ENCODE assay signal across 8 cellular contexts in the genomic region with DNA sequence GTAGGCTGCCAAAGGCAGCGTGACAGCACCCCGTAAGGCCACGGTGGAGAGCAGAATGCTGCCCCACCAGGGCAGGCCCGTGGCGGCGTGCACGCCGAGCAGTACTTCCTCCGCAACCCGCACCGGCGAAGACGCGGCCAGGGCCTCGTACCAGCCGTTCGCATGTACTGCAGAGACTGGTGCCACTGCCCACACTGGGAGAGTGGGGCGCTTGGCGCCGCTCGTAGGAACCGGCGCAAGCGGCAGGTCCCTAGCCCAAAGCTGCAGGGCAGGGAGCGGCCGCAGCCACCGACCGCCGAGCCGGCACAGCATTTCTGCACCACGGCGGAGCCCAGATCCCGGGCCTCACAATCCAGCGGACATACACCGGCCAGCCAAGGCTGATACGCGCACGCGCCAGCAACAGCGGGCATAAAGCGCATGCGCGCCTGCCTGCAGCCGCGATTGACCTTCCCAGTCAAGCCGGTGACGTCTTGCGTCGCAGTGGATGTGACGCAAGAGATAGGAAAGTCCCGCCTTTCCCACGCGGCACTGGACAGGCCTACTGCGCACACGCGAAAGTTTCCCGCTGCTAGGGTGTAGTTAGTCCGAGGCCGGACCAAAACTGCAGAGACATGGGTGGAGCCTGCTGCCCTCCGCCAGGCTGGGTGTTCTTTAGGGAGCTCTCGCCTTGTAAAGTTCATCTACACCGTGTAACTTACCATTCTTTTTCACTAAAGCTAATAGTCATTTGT. TPM values are rescaled to one million over a fixed set of nuclear protein-coding genes. Genes with fewer than 3 reads are reported as not detected.
DNase-seq lines count a peak whose midpoint lies in the region; ATAC-seq, FAIRE-seq and TF ChIP-seq lines count a peak whose summit lies in the region.

A gene with protein sequence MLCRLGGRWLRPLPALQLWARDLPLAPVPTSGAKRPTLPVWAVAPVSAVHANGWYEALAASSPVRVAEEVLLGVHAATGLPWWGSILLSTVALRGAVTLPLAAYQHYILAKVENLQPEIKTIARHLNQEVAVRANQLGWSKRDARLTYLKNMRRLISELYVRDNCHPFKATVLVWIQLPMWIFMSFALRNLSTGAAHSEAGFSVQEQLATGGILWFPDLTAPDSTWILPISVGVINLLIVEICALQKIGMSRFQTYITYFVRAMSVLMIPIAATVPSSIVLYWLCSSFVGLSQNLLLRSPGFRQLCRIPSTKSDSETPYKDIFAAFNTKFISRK (minus strand): TSS at position 379 of the 734 bp plus-strand sequence. CDS start 67 bp downstream, at position 312.

- POLR2A ChIA-PET in IMR-90 (lab: Charles Lee; ENCODE audit: unreplicated experiment) (no interaction called here), endothelial cell of umbilical vein (lab: Charles Lee) (interaction anchor here (0.8 kb wide), 1 partner anchor 188 kb away, joined by 4 read pairs; no protein-coding TSS in a partner anchor)

- H3K79me1 ChIP-seq in IMR-90 (ENCODE audit: low read depth in 1 of 2, low read length in 2 of 2): peaks cover 13 to 26% of the 10 kb centered on the region in 2 experiments

- H2AFZ ChIP-seq in IMR-90 (replicated peaks; ENCODE audit: low read length, poor library complexity) (peak within 1 kb of the TSS; percentile 95), endothelial cell of umbilical vein (ENCODE audit: low read depth, low read length) (peak within 1 kb of the TSS; percentile 74)

- peak within 1 kb of the TSS; percentile 64 for H3K4ac ChIP-seq in IMR-90 (ENCODE audit: low read depth, low read length)

- peak within 1 kb of the TSS; percentile 63 for H3K9ac ChIP-seq in IMR-90 (ENCODE audit: low read depth, low read length)
- H3K9ac ChIP-seq in endothelial cell of umbilical vein (replicated peaks; ENCODE audit: extremely low read depth, insufficient read depth, low read length): peak within 1 kb of the TSS; percentile 88

- H2BK120ac ChIP-seq in IMR-90 (ENCODE audit: low read depth, low read length): peak within 1 kb of the TSS; percentile 17; the same call in 1 of the 2 replicates

- peak within 1 kb of the TSS; percentile 31; the same call in 1 of the 2 replicates for H2AK5ac ChIP-seq in IMR-90 (ENCODE audit: low read depth, low read length)

- H3K23ac ChIP-seq in IMR-90 (ENCODE audit: low read depth, low read length): peak within 1 kb of the TSS; percentile 86

- H3K4me3 ChIP-seq in IMR-90 (ENCODE audit: insufficient read depth, low read depth, low read length) (peak within 1 kb of the TSS; percentile 66), endothelial cell of umbilical vein (replicated peaks in 1 of 3; ENCODE audit: insufficient read depth in 1 of 3, low read depth in 1 of 3, low read length in 3 of 3) (peak within 1 kb of the TSS; percentile 34 to 87 (median 67))

- peak within 1 kb of the TSS; percentile 38 for H3K18ac ChIP-seq in IMR-90 (ENCODE audit: low read depth, low read length)

- H4K91ac ChIP-seq in IMR-90 (ENCODE audit: insufficient read depth, low read depth, low read length): peak within 1 kb of the TSS; percentile 67

- H3K36me3 ChIP-seq in IMR-90 (ENCODE audit: control insufficient read depth, insufficient read depth, low read length): no peaks in the 10 kb centered on the region
- H3K36me3 ChIP-seq in endothelial cell of umbilical vein (ENCODE audit: control insufficient read depth in 2 of 2, extremely low read depth in 1 of 2, insufficient read depth in 2 of 2, low read length in 2 of 2): peaks cover 0 to 9% of the 10 kb centered on the region in 2 experiments

- peak within 1 kb of the TSS; percentile 81 for H2AK9ac ChIP-seq in IMR-90 (replicated peaks; ENCODE audit: low read depth, low read length, poor library complexity)

- peak within 1 kb of the TSS; percentile 87 to 94 for H4K8ac ChIP-seq in IMR-90 (ENCODE audit: low read depth in 2 of 2, low read length in 2 of 2)

- H4K20me1 ChIP-seq in IMR-90 (ENCODE audit: insufficient read depth, low read length) (no peaks in the 10 kb centered on the region), endothelial cell of umbilical vein (replicated peaks; ENCODE audit: control insufficient read depth, extremely low read depth, insufficient read depth, low read length) (no peaks in the 10 kb centered on the region)

- peak within 1 kb of the TSS; percentile 75 for H3K56ac ChIP-seq in IMR-90 (ENCODE audit: extremely low read depth, insufficient read depth, low read length)

- H3K79me2 ChIP-seq in endothelial cell of umbilical vein (ENCODE audit: control insufficient read depth, insufficient read depth, low read length): peaks cover 8% of the 10 kb centered on the region

- H3K4me1 ChIP-seq in IMR-90 (ENCODE audit: control insufficient read depth, insufficient read depth, low read length) (no peaks in the 10 kb centered on the region; the same call in 1 of the 2 replicates), endothelial cell of umbilical vein (ENCODE audit: control insufficient read depth, extremely low read depth, insufficient read depth, low read length) (peaks cover 15% of the 10 kb centered on the region)

- peak within 1 kb of the TSS; percentile 83 for H3K14ac ChIP-seq in IMR-90 (replicated peaks; ENCODE audit: low read depth, low read length)

- peak within 1 kb of the TSS; percentile 88 for H4K5ac ChIP-seq in IMR-90 (ENCODE audit: low read depth, low read length)

- TF ChIP-seq POLR2A in IMR-90 (IDR thresholded peaks at IDR 0.05; ENCODE audit: low read depth, low read length): peak; percentile 65
- peak; percentile 92 for TF ChIP-seq POLR2A in endothelial cell of umbilical vein (IDR thresholded peaks at IDR 0.05; ENCODE audit: low read depth, low read length)

- WGBS in IMR-90 (ENCODE audit: extremely low coverage in 2 of 2, insufficient read length in 1 of 2), 2 experiments: 2% methylated on average over 26 of the region's 62 CpGs; no CpG with 5 or more reads in 1 of the 2 experiments

- FAIRE-seq in endothelial cell of umbilical vein (lab: Jason Lieb, UNC): peak; percentile 90

- intact Hi-C loops in IMR-90 (cut with micrococcal nuclease) (loop anchor here (1.0 to 5.0 kb wide), 2 partner anchors 188 to 238 kb away; no protein-coding TSS in a partner anchor), endothelial cell of umbilical vein (cut with micrococcal nuclease) (loop anchor here (1.0 to 2.0 kb wide), 2 partner anchors 95 to 188 kb away; no protein-coding TSS in a partner anchor)

- peak; percentile 89 for ATAC-seq in GM21528 (IDR thresholded peaks at IDR 0.05; ENCODE audit: low FRiP score, unreplicated experiment)
- peak; percentile 91 for ATAC-seq in IMR-90 (ENCODE audit: low read depth)

- H3K9me3 ChIP-seq in IMR-90 (ENCODE audit: control insufficient read depth, insufficient read depth, low read length) (no peaks in the 10 kb centered on the region), endothelial cell of umbilical vein (replicated peaks; ENCODE audit: control insufficient read depth, insufficient read depth, low read length) (no peaks in the 10 kb centered on the region)

- 0 out of 3 replicates have a peak within 1 kb of the TSS, but pooled peaks have one; percentile 6 for H2BK15ac ChIP-seq in IMR-90 (ENCODE audit: low read depth, low read length)

- CTCF ChIA-PET in IMR-90 (lab: Yijun Ruan, JAX) (no interaction called here), endothelial cell of umbilical vein (lab: Charles Lee) (interaction anchor here (1.0 kb wide), 2 partner anchors 186 to 188 kb away, joined by 3 to 8 read pairs; no protein-coding TSS in a partner anchor)

- no peaks in the 10 kb centered on the region for H3K27me3 ChIP-seq in IMR-90 (ENCODE audit: control insufficient read depth, insufficient read depth, low read length)
- H3K27me3 ChIP-seq in endothelial cell of umbilical vein (ENCODE audit: control insufficient read depth in 2 of 2, insufficient read depth in 2 of 2, low read length in 2 of 2): no peaks in the 10 kb centered on the region

- H2BK5ac ChIP-seq in IMR-90 (ENCODE audit: low read depth, low read length, poor library complexity, severe bottlenecking): peak within 1 kb of the TSS; percentile 63

- no peak for TF ChIP-seq CTCF in IMR-90 (conservative IDR thresholded peaks at IDR 0.05; ENCODE audit: low read depth, low read length)
- no peak for TF ChIP-seq CTCF in endothelial cell of umbilical vein (IDR thresholded peaks at IDR 0.05; ENCODE audit: extremely low read depth in 1 of 2, insufficient read depth in 1 of 2, low read depth in 1 of 2, low read length in 2 of 2)

- H2BK20ac ChIP-seq in IMR-90 (ENCODE audit: low read depth, low read length): no peak within 1 kb of the TSS

- H3K9me1 ChIP-seq in IMR-90 (ENCODE audit: insufficient read depth, low read length) (no peaks in the 10 kb centered on the region), endothelial cell of umbilical vein (replicated peaks; ENCODE audit: control insufficient read depth, extremely low read depth, insufficient read depth, low read length) (no peaks in the 10 kb centered on the region)

- TSS peak; percentile 30 for BruUV-seq in IMR-90 (replicated peaks; lab: Mats Ljungman, UMichigan)
- BruUV-seq in endothelial cell of umbilical vein (replicated peaks; lab: Mats Ljungman, UMichigan): no TSS peak

- dilution Hi-C loops in IMR-90 (cut with HindIII; ENCODE audit: low sequenced_read_pairs, unreplicated experiment) (no loop called here), endothelial cell of umbilical vein (cut with MboI; ENCODE audit: extremely low pct_ligation_motif_present, low sequenced_read_pairs) (no loop called here)

- TF ChIP-seq RAD21 in IMR-90 (IDR thresholded peaks at IDR 0.05; ENCODE audit: low read length): no peak

- DNase-seq in DMS114 treated with DMSO at 0.1 percent for 48 hours (lab: John Stamatoyannopoulos, UW; ENCODE audit: unreplicated experiment): peak; percentile 81
- peak; percentile 99 for DNase-seq in IMR-90
- DNase-seq in OCI-M1 (lab: John Stamatoyannopoulos, UW): peak; percentile 99
- DNase-seq in activated T-cell treated with anti-CD3 and anti-CD28 coated beads for 24 hours (ENCODE audit: low read depth): peak; percentile 95
- peak; percentile 99 for DNase-seq in endothelial cell of umbilical vein (ENCODE audit: low read depth, low spot score)
- DNase-seq in midbrain (lab: John Stamatoyannopoulos, UW): peak; percentile 99
- DNase-seq in stimulated activated CD8-positive, alpha-beta memory T cell treated with anti-CD3 and anti-CD28 coated beads, Interleukin-2, amount 100 ng/mL, for 1 hour (ENCODE audit: low read depth in 2 of 2): peak; percentile 88 to 92

- H3K4me2 ChIP-seq in IMR-90 (ENCODE audit: low read depth, low read length) (peak within 1 kb of the TSS; percentile 99), endothelial cell of umbilical vein (ENCODE audit: insufficient read depth, low read length) (peak within 1 kb of the TSS; percentile 99)

- in situ Hi-C loops in IMR-90 (cut with MboI; ENCODE audit: low sequenced_read_pairs): no loop called here

- H3K27ac ChIP-seq in IMR-90 (ENCODE audit: insufficient read depth, low read length) (peak within 1 kb of the TSS; percentile 82), endothelial cell of umbilical vein (ENCODE audit: insufficient read depth, low read depth, low read length) (peak within 1 kb of the TSS; percentile 90)

RNA-seq across cellular contexts. Expression of the gene that starts here (rescaled TPM):
- total RNA-seq in IMR-90 (2012; rRNA removed) (20.6 and 22.0 TPM in 2 replicates), endothelial cell of umbilical vein (10.6 and 13.0 TPM in 2 replicates)
- polyA plus RNA-seq in IMR-90 (2012; rRNA removed) (6.0 and 8.0 TPM in 2 replicates), endothelial cell of umbilical vein (11.7 and 12.0 TPM in 2 replicates)
- polyA plus RNA-seq in IMR-90 (2012; cell fraction: cytosol; rRNA removed): 4.1 and 7.9 TPM in 2 replicates
- 6.7 and 15.3 TPM in 2 replicates for polyA plus RNA-seq in IMR-90 (2012; cell fraction: nucleus; rRNA removed; ENCODE audit: low replicate concordance)
- polyA plus RNA-seq in endothelial cell of umbilical vein (2011; cell fraction: cytosol; rRNA removed): 7.6 and 8.3 TPM in 2 replicates
- polyA plus RNA-seq in endothelial cell of umbilical vein (2011; cell fraction: nucleus; rRNA removed): 7.1 and 7.3 TPM in 2 replicates
- polyA plus RNA-seq in endothelial cell of umbilical vein (2012): 6.7 and 7.8 TPM in 2 replicates
- polyA minus RNA-seq in endothelial cell of umbilical vein: 21.4 and 21.6 TPM in 2 replicates
- 11.7 TPM for polyA minus RNA-seq in endothelial cell of umbilical vein (2011; cell fraction: cytosol; rRNA and poly(A)+ RNA removed)
- polyA minus RNA-seq in endothelial cell of umbilical vein (2011; cell fraction: nucleus; rRNA and poly(A)+ RNA removed): 6.4 and 10.3 TPM in 2 replicates

Comparison
In these comparisons a context has a peak if more than half of its experiments do, and no peak if none do; other contexts are left out.
1. Peak in every context shown above with its lines: DNase-seq, ATAC-seq, H3K4me3 ChIP-seq and H3K27ac ChIP-seq.